14 cellular contexts compared by ENCODE assay signal in the genomic region with DNA sequence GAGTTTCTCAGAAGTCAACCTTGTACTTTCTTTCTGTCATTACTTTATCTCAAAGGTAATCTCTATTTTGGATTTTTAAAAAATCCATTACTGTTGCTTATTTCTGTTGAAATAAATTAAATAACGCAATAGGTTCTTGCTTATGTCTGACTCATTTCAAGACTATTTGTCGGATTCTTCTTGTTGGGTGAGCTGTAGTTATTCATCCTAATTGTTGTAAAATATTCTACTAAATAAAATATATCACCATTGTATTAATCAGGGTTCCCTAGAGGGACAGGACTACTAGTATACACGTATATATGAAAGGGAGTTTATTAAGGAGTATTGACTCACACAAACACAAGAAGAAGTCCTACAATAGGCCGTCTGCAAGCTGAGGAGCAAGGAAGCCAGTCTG.
DNase-seq lines count a peak whose midpoint lies in the region; ATAC-seq and TF ChIP-seq lines count a peak whose summit lies in the region.
"Had no signal": no experiment of that assay in that cellular context is flagged by ENCODE, and none has a peak within 500 bp of the region (broad histone marks: within the 10 kb centered on the region; RNA-seq: fewer than 3 reads in every experiment).

No MANE protein-coding gene starts in this region.

- no peak overlapping the region for H2AFZ ChIP-seq in GM23248

- peak; percentile 10 for DNase-seq in GM23248
- DNase-seq in HS-27A (ENCODE audit: low read depth): peak; percentile 8
- DNase-seq in foreskin keratinocyte: peak; percentile 49 to 69
- DNase-seq in NOMO-1 (lab: John Stamatoyannopoulos, UW; ENCODE audit: unreplicated experiment in 2 of 2): no peak
- no peak for DNase-seq in natural killer cell treated with Interleukin-12 subunit alpha and Interleukin-12 subunit beta and Interleukin-15 and Interleukin-18, amount 100 ng/mL, for 72 hours (ENCODE audit: low spot score)
- DNase-seq: C1 segment of cervical spinal cord; Calu3; CD4-positive, alpha-beta memory T cell; COR-L47; DMS53; DMS79 treated with DMSO at 0.1 percent for 48 hours; H7 had no signal

- in situ Hi-C loops in GM23248 (cut with MboI): no loop called here

- H3K9ac ChIP-seq in GM23248: no peak overlapping the region

- peak; percentile 76 for ATAC-seq in foreskin keratinocyte
- ATAC-seq in HG03457 (IDR thresholded peaks at IDR 0.05; ENCODE audit: unreplicated experiment): no peak
- ATAC-seq in natural killer cell treated with Interleukin-12 subunit alpha and Interleukin-12 subunit beta and Interleukin-15 and Interleukin-18, amount 100 ng/mL, for 72 hours: no peak
- ATAC-seq: HCT116 had no signal

- no peaks in the 10 kb centered on the region for H4K20me1 ChIP-seq in GM23248 (ENCODE audit: insufficient read depth)

- H3K27me3 Mint-ChIP-seq in natural killer cell treated with Interleukin-12 subunit alpha and Interleukin-12 subunit beta and Interleukin-15 and Interleukin-18, amount 100 ng/mL, for 72 hours: no peaks in the 10 kb centered on the region
- H3K27me3 Mint-ChIP-seq: CD4-positive, alpha-beta memory T cell had no signal

- no peaks in the 10 kb centered on the region for H3K9me2 ChIP-seq in GM23248 (ENCODE audit: insufficient read depth)

- H3K4me3 ChIP-seq in GM23248: no peak overlapping the region

- no peaks in the 10 kb centered on the region for H3K9me3 ChIP-seq in GM23248 (ENCODE audit: low read depth)

- no peak overlapping the region for H3K27ac Mint-ChIP-seq in natural killer cell treated with Interleukin-12 subunit alpha and Interleukin-12 subunit beta and Interleukin-15 and Interleukin-18, amount 100 ng/mL, for 72 hours
- H3K27ac Mint-ChIP-seq: CD4-positive, alpha-beta memory T cell had no signal

- H3K4me1 ChIP-seq in GM23248 (ENCODE audit: insufficient read depth): no peaks in the 10 kb centered on the region
- peaks cover 9% of the 10 kb centered on the region for H3K4me1 ChIP-seq in foreskin keratinocyte

- no peaks in the 10 kb centered on the region for H3F3A ChIP-seq in GM23248 (ENCODE audit: insufficient read depth)

- no peak for TF ChIP-seq CTCF in foreskin keratinocyte (conservative IDR thresholded peaks at IDR 0.05)

- no peaks in the 10 kb centered on the region for H3K79me2 ChIP-seq in GM23248 (ENCODE audit: insufficient read depth)

- no peaks in the 10 kb centered on the region for H3K36me3 ChIP-seq in GM23248 (ENCODE audit: low read depth)

- WGBS in GM23248 (ENCODE audit: low coverage in 1 of 2, low lambda C conversion rate in 2 of 2, missing lambda C conversion rate in 2 of 2), 2 experiments: 33 to 37% methylated on average over 4 of the region's 4 CpGs

- H3K27me3 ChIP-seq in GM23248 (replicated peaks; ENCODE audit: insufficient read depth) (no peaks in the 10 kb centered on the region), foreskin keratinocyte (no peaks in the 10 kb centered on the region)

- no peaks in the 10 kb centered on the region for H3K4me1 Mint-ChIP-seq in natural killer cell treated with Interleukin-12 subunit alpha and Interleukin-12 subunit beta and Interleukin-15 and Interleukin-18, amount 100 ng/mL, for 72 hours (ENCODE audit: low read depth in 2 of 2)
- H3K4me1 Mint-ChIP-seq: CD4-positive, alpha-beta memory T cell had no signal

- H3K36me3 Mint-ChIP-seq in natural killer cell treated with Interleukin-12 subunit alpha and Interleukin-12 subunit beta and Interleukin-15 and Interleukin-18, amount 100 ng/mL, for 72 hours: no peaks in the 10 kb centered on the region
- H3K36me3 Mint-ChIP-seq: CD4-positive, alpha-beta memory T cell had no signal

- no peak overlapping the region for H3K4me3 Mint-ChIP-seq in natural killer cell treated with Interleukin-12 subunit alpha and Interleukin-12 subunit beta and Interleukin-15 and Interleukin-18, amount 100 ng/mL, for 72 hours
- H3K4me3 Mint-ChIP-seq: CD4-positive, alpha-beta memory T cell had no signal

- no peak overlapping the region for H3K27ac ChIP-seq in GM23248
- no peak overlapping the region for H3K27ac ChIP-seq in foreskin keratinocyte

- peaks cover 11% of the 10 kb centered on the region for H3K9me3 Mint-ChIP-seq in natural killer cell treated with Interleukin-12 subunit alpha and Interleukin-12 subunit beta and Interleukin-15 and Interleukin-18, amount 100 ng/mL, for 72 hours

- no peak overlapping the region for H3K4me2 ChIP-seq in GM23248 (ENCODE audit: unreplicated experiment)

Comparison
In these comparisons a context has a peak if more than half of its experiments do, and no peak if none do; other contexts are left out.
1. DNase-seq: peak in GM23248 (single experiment), HS-27A (single experiment) and foreskin keratinocyte (2 of 2); none in NOMO-1 (0 of 2) and natural killer cell treated with Interleukin-12 subunit alpha and Interleukin-12 subunit beta and Interleukin-15 and Interleukin-18, amount 100 ng/mL, for 72 hours (single experiment).